In the genomic region with DNA sequence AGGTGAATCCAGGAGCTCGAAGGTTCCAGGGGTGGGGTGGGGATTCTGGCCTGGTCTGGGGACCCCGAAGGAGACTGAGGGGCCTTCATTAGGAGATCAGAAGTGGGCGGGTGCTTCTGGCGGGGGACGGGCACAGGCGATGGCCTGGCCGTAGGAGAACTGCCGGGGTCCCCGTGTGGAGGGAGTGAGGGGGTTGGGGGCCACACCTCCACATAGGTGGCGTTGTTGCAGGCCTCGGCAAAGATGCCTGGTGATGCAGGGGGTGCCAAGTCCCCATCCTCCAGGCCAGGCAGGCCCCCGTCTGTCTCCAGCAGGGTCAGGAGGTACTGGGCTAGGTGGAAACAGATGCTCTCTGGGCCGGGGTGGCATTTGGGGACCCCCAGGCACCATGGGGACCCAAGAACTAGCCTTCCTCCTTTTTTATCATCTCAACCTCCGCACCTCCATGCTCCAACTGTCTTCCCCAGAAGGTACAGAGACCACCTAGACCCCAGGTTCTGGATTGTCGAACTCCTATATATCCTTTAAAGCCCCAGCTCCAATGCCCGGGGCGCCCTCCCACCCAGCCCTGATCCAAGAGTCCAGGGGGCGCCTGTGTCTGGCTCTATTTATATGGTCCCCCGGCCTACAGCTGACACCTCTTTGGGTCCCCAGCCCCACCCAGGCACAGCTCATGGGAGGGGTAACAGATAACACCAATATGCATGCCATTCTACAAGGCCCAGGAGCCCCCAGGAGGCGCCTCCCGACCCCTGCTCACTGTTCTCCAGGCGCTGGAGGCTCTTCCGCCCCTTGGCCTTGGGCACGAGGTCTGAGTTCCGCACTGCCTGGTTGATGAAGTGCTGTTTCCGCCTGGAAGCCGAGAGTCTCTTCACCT, we compare ENCODE assay signal across 2 cellular contexts.
TF ChIP-seq lines count a peak whose summit lies in the region.

No MANE protein-coding gene starts in this region.

TF ChIP-seq in HCT116, 20 proteins besides CTCF, POLR2A, EP300 and RAD21:
- TF ChIP-seq, protein P1, sequence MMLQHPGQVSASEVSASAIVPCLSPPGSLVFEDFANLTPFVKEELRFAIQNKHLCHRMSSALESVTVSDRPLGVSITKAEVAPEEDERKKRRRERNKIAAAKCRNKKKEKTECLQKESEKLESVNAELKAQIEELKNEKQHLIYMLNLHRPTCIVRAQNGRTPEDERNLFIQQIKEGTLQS (IDR thresholded peaks at IDR 0.05): no peak
- TF ChIP-seq ZNF274 (IDR thresholded peaks at IDR 0.05; ENCODE audit: low read depth, low read length) (no peak), SP1 (IDR thresholded peaks at IDR 0.05; ENCODE audit: low read depth) (no peak), YY1 (IDR thresholded peaks at IDR 0.05; ENCODE audit: extremely low read depth, insufficient replicate concordance, low read depth, low read length) (no peak), CEBPB (IDR thresholded peaks at IDR 0.05; ENCODE audit: low read depth) (no peak), EGR1 (IDR thresholded peaks at IDR 0.05; ENCODE audit: low read depth) (no peak), EZH2 (IDR thresholded peaks at IDR 0.05) (no peak), ELF1 (IDR thresholded peaks at IDR 0.05; ENCODE audit: borderline replicate concordance, low read depth) (no peak), JUND (IDR thresholded peaks at IDR 0.05) (no peak), FOSL1 (IDR thresholded peaks at IDR 0.05; ENCODE audit: low read depth) (no peak), SIN3A (IDR thresholded peaks at IDR 0.05; ENCODE audit: low read depth) (no peak), POLR2AphosphoS5 (IDR thresholded peaks at IDR 0.05; ENCODE audit: low read depth, low read length) (no peak), TCF7L2 (IDR thresholded peaks at IDR 0.05; ENCODE audit: borderline replicate concordance, extremely low read depth, insufficient read depth, insufficient read length) (no peak), CBX3 (IDR thresholded peaks at IDR 0.05; ENCODE audit: low read depth) (no peak)
- TF ChIP-seq, protein P2, sequence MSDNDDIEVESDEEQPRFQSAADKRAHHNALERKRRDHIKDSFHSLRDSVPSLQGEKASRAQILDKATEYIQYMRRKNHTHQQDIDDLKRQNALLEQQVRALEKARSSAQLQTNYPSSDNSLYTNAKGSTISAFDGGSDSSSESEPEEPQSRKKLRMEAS (IDR thresholded peaks at IDR 0.05): no peak
- TF ChIP-seq, protein P3, sequence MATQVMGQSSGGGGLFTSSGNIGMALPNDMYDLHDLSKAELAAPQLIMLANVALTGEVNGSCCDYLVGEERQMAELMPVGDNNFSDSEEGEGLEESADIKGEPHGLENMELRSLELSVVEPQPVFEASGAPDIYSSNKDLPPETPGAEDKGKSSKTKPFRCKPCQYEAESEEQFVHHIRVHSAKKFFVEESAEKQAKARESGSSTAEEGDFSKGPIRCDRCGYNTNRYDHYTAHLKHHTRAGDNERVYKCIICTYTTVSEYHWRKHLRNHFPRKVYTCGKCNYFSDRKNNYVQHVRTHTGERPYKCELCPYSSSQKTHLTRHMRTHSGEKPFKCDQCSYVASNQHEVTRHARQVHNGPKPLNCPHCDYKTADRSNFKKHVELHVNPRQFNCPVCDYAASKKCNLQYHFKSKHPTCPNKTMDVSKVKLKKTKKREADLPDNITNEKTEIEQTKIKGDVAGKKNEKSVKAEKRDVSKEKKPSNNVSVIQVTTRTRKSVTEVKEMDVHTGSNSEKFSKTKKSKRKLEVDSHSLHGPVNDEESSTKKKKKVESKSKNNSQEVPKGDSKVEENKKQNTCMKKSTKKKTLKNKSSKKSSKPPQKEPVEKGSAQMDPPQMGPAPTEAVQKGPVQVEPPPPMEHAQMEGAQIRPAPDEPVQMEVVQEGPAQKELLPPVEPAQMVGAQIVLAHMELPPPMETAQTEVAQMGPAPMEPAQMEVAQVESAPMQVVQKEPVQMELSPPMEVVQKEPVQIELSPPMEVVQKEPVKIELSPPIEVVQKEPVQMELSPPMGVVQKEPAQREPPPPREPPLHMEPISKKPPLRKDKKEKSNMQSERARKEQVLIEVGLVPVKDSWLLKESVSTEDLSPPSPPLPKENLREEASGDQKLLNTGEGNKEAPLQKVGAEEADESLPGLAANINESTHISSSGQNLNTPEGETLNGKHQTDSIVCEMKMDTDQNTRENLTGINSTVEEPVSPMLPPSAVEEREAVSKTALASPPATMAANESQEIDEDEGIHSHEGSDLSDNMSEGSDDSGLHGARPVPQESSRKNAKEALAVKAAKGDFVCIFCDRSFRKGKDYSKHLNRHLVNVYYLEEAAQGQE (IDR thresholded peaks at IDR 0.05; ENCODE audit: low read depth): no peak
- TF ChIP-seq, protein P4, sequence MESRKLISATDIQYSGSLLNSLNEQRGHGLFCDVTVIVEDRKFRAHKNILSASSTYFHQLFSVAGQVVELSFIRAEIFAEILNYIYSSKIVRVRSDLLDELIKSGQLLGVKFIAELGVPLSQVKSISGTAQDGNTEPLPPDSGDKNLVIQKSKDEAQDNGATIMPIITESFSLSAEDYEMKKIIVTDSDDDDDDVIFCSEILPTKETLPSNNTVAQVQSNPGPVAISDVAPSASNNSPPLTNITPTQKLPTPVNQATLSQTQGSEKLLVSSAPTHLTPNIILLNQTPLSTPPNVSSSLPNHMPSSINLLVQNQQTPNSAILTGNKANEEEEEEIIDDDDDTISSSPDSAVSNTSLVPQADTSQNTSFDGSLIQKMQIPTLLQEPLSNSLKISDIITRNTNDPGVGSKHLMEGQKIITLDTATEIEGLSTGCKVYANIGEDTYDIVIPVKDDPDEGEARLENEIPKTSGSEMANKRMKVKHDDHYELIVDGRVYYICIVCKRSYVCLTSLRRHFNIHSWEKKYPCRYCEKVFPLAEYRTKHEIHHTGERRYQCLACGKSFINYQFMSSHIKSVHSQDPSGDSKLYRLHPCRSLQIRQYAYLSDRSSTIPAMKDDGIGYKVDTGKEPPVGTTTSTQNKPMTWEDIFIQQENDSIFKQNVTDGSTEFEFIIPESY (IDR thresholded peaks at IDR 0.05; ENCODE audit: extremely low read depth, insufficient replicate concordance, low read length): no peak

TF ChIP-seq in GM12878, 131 proteins besides CTCF, POLR2A, EP300 and RAD21:
- TF ChIP-seq BACH1 (IDR thresholded peaks at IDR 0.05; ENCODE audit: borderline replicate concordance) (no peak), NFYA (IDR thresholded peaks at IDR 0.05; ENCODE audit: borderline replicate concordance, low read depth, low read length) (no peak)
TF ChIP-seq in GM12878: peak in this region for 0.
